1 cellular context compared by ENCODE assay signal in genomic region chr3:52190294-52190841, GRCh38.
TF ChIP-seq lines count a peak whose summit lies in the region.

No MANE protein-coding gene starts in this region.

TF ChIP-seq in GM23338, 12 proteins besides CTCF, POLR2A, EP300 and RAD21:
- no peak for TF ChIP-seq REST (IDR thresholded peaks at IDR 0.05; ENCODE audit: unreplicated experiment)
- no peak for TF ChIP-seq ZNF114 (CRISPR knock-in tag; IDR thresholded peaks at IDR 0.05)
- TF ChIP-seq ZNF462 (CRISPR knock-in tag; IDR thresholded peaks at IDR 0.05) = no peak
- no peak for TF ChIP-seq EZH2 (IDR thresholded peaks at IDR 0.05; ENCODE audit: low read depth, unreplicated experiment)
- TF ChIP-seq ZNF331 (CRISPR knock-in tag; IDR thresholded peaks at IDR 0.05; ENCODE audit: low read depth) = no peak
- TF ChIP-seq POLR2AphosphoS5 (IDR thresholded peaks at IDR 0.05; ENCODE audit: low read depth) = no peak
- TF ChIP-seq CREB1 (CRISPR knock-in tag; IDR thresholded peaks at IDR 0.05; ENCODE audit: low read depth) = no peak
- no peak for TF ChIP-seq JUNB (IDR thresholded peaks at IDR 0.05; ENCODE audit: unreplicated experiment)
- TF ChIP-seq EZH2phosphoT487 (IDR thresholded peaks at IDR 0.05; ENCODE audit: unreplicated experiment) = no peak
- no peak for TF ChIP-seq ETS1 (IDR thresholded peaks at IDR 0.05)
- no peak for TF ChIP-seq NANOG (IDR thresholded peaks at IDR 0.05; ENCODE audit: borderline replicate concordance)
- TF ChIP-seq STAT1 (IDR thresholded peaks at IDR 0.05; ENCODE audit: unreplicated experiment) = no peak
